ENCODE assay signal across 16 cellular contexts in the genomic region with DNA sequence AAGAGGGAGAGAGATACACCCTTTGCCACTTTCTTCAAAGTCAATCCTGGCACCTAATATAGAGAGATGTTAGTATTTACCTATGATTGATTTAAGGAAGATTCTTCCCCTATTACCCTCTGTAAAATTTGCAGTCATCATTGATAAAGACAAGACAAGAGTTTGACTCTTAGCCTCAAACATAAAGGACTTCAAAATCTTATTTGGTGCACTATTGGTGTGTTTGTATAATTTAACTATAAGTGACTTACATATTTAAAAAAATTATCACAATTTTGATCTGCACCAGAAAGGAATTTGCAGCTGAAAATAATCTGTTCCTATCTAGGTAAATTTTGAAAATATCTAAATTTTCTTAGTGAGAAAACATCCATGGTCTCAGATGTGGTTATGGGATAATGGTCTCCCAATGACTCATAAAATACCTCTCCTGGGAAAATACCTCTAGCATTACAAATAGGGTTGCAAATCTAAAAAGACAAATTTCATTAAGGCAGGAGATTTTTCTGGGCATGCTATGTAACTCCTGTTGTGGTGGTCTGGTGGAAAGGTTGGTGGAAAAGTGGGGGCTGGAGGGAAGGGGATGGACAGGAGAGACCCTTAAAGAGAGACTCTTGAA.
DNase-seq lines count a peak whose midpoint lies in the region; ATAC-seq, FAIRE-seq and TF ChIP-seq lines count a peak whose summit lies in the region.
"Had no signal": no experiment of that assay in that cellular context is flagged by ENCODE, and none has a peak within 500 bp of the region (broad histone marks: within the 10 kb centered on the region; RNA-seq: fewer than 3 reads in every experiment).

No MANE protein-coding gene starts in this region.

- H2AFZ ChIP-seq in HCT116 (ENCODE audit: low read depth, low read length, poor library complexity, severe bottlenecking) (no peak overlapping the region), OCI-LY7 (ENCODE audit: low read length) (no peak overlapping the region)

- H3K4me2 ChIP-seq in HCT116 (ENCODE audit: low read length) (peak overlapping the region; percentile 64), OCI-LY7 (ENCODE audit: low read length) (no peak overlapping the region)

- H3K4me3 ChIP-seq in HCT116 (replicated peaks in 1 of 2; ENCODE audit: low read depth in 1 of 2, low read length in 2 of 2), result peak overlapping the region in 1 of 2 experiments; percentile 32; a peak in 1 of 4 replicates
- no peak overlapping the region for H3K4me3 ChIP-seq in fibroblast of the aortic adventitia (ENCODE audit: low read depth, low read length)
- no peak overlapping the region for H3K4me3 ChIP-seq in OCI-LY7 (ENCODE audit: low read depth, low read length, poor library complexity, severe bottlenecking)
- H3K4me3 ChIP-seq: coronary artery, gastrocnemius medialis had no signal

- no peak for TF ChIP-seq RAD21 in HCT116 (IDR thresholded peaks at IDR 0.05; ENCODE audit: low read depth)

- no peak for FAIRE-seq in urothelium cell line (lab: Jason Lieb, UNC)

- H3K27me3 ChIP-seq in HCT116 (ENCODE audit: insufficient read depth, low read length), result no peaks in the 10 kb centered on the region

- no peaks in the 10 kb centered on the region for H3K9me3 ChIP-seq in HCT116 (ENCODE audit: control insufficient read depth in 1 of 2, insufficient read depth in 1 of 2, low read depth in 1 of 2, low read length in 2 of 2)
- H3K9me3 ChIP-seq in OCI-LY7 (ENCODE audit: low read length), result no peaks in the 10 kb centered on the region

- RAD21 ChIA-PET in HCT116 (lab: Charles Lee; ENCODE audit: low non-redundant PET in 1 of 2, low total read pairs in 2 of 2, uncharacterized antibody in 2 of 2, unreplicated experiment in 2 of 2), result no interaction called here

- H3K36me3 ChIP-seq in HCT116 (ENCODE audit: control insufficient read depth in 1 of 2, insufficient read depth in 2 of 2, low read length in 2 of 2) (no peaks in the 10 kb centered on the region), OCI-LY7 (ENCODE audit: insufficient read depth, low read length) (no peaks in the 10 kb centered on the region)
- H3K36me3 ChIP-seq: gastrocnemius medialis had no signal

- peak overlapping the region; percentile 52 for H3K27ac ChIP-seq in HCT116 (ENCODE audit: low read depth, low read length)
- no peak overlapping the region for H3K27ac ChIP-seq in OCI-LY7 (ENCODE audit: low read depth, low read length, poor library complexity, severe bottlenecking)
- H3K27ac ChIP-seq: coronary artery, gastrocnemius medialis had no signal

- ATAC-seq in HCT116 (peak; percentile 71), HG02588 (IDR thresholded peaks at IDR 0.05; ENCODE audit: unreplicated experiment) (no peak)
- ATAC-seq: gastrocnemius medialis; left cardiac atrium; natural killer cell treated with Interleukin-12 subunit alpha and Interleukin-12 subunit beta and Interleukin-15 and Interleukin-18, amount 100 ng/mL, for 72 hours had no signal

- TF ChIP-seq CTCF in HCT116 (IDR thresholded peaks at IDR 0.05 in 2 of 3, conservative IDR thresholded peaks at IDR 0.05 in 1 of 3; ENCODE audit: borderline replicate concordance in 1 of 3, insufficient read depth in 1 of 3, low read depth in 2 of 3, low read length in 2 of 3), result no peak
- no peak for TF ChIP-seq CTCF in fibroblast of the aortic adventitia (IDR thresholded peaks at IDR 0.05; ENCODE audit: insufficient read depth, low read length)
- no peak for TF ChIP-seq CTCF in OCI-LY7 (conservative IDR thresholded peaks at IDR 0.05; ENCODE audit: low read length)

- H3K79me2 ChIP-seq in HCT116 (ENCODE audit: insufficient read depth, low read length) (no peaks in the 10 kb centered on the region), OCI-LY7 (ENCODE audit: insufficient read depth, low read depth, low read length) (no peaks in the 10 kb centered on the region)

- no peak for TF ChIP-seq POLR2A in HCT116 (IDR thresholded peaks at IDR 0.05; ENCODE audit: borderline replicate concordance, extremely low read depth, insufficient read depth, insufficient read length)

- peak overlapping the region; percentile 45 for H3K9ac ChIP-seq in HCT116 (ENCODE audit: low read length)

- H3K4me1 ChIP-seq in HCT116 (ENCODE audit: control insufficient read depth in 1 of 2, insufficient read depth in 2 of 2, low read length in 2 of 2) (peaks cover 18 to 32% of the 10 kb centered on the region in 2 experiments), OCI-LY7 (ENCODE audit: insufficient read depth, low read length, poor library complexity, severe bottlenecking) (no peaks in the 10 kb centered on the region)
- H3K4me1 ChIP-seq: gastrocnemius medialis had no signal

- intact Hi-C loops in HCT116 (cut with micrococcal nuclease), result no loop called here
- intact Hi-C loops in OCI-LY7 (cut with micrococcal nuclease; ENCODE audit: unreplicated experiment), result no loop called here

- BruUV-seq in HCT116 (replicated peaks; lab: Mats Ljungman, UMichigan) (no TSS peak), OCI-LY7 (replicated peaks; lab: Mats Ljungman, UMichigan) (no TSS peak)

- CTCF ChIA-PET in HCT116 (lab: Charles Lee) (no interaction called here), OCI-LY7 (lab: Charles Lee; ENCODE audit: unreplicated experiment) (no interaction called here)

- POLR2A ChIA-PET in HCT116 (lab: Charles Lee), result no interaction called here
- POLR2A ChIA-PET in OCI-LY7 (lab: Charles Lee), result no interaction called here

- H3K9me2 ChIP-seq in HCT116 (ENCODE audit: insufficient read depth) (no peaks in the 10 kb centered on the region), OCI-LY7 (ENCODE audit: insufficient read depth, low read length) (no peaks in the 10 kb centered on the region)

- DNase-seq in HCT116 (ENCODE audit: low read depth, low spot score), result peak; percentile 16
- DNase-seq in SW480 (ENCODE audit: low spot score), result peak; percentile 88
- DNase-seq in fibroblast of the aortic adventitia (ENCODE audit: low read depth), result peak; percentile 77
- peak; percentile 57 for DNase-seq in urothelium cell line (ENCODE audit: low spot score)
- no peak for DNase-seq in activated T-cell treated with anti-CD3 and anti-CD28 coated beads for 4 hours
- DNase-seq in OCI-LY7 (ENCODE audit: low spot score), result no peak
- DNase-seq: activated CD8-positive, alpha-beta memory T cell treated with anti-CD3 and anti-CD28 coated beads, Interleukin-2, amount 50 U/mL, for 4 hours; activated naive CD4-positive, alpha-beta T cell treated with anti-CD3 and anti-CD28 coated beads, Interleukin-2, amount 50 U/mL, for 16 hours; gastrocnemius medialis; Karpas-422; left cardiac atrium; NCI-H2081 treated with DMSO at 0.1 percent for 48 hours; SIG-M5 had no signal

- H4K20me1 ChIP-seq in HCT116 (ENCODE audit: insufficient read depth) (no peaks in the 10 kb centered on the region), OCI-LY7 (ENCODE audit: insufficient read depth, low read length) (no peaks in the 10 kb centered on the region)

TF ChIP-seq in HCT116, 20 proteins besides CTCF, POLR2A, EP300 and RAD21:
- TF ChIP-seq, protein P1, sequence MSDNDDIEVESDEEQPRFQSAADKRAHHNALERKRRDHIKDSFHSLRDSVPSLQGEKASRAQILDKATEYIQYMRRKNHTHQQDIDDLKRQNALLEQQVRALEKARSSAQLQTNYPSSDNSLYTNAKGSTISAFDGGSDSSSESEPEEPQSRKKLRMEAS (IDR thresholded peaks at IDR 0.05), result 0 out of 2 replicates have a peak, but pooled peaks have one; percentile 18
- TF ChIP-seq POLR2AphosphoS5 (IDR thresholded peaks at IDR 0.05; ENCODE audit: low read depth, low read length) (no peak), FOSL1 (IDR thresholded peaks at IDR 0.05; ENCODE audit: low read depth) (peak; percentile 65; the same call in 1 of the 2 replicates), JUND (IDR thresholded peaks at IDR 0.05) (0 out of 2 replicates have a peak, but pooled peaks have one; percentile 30)

Comparison
In these comparisons a context has a peak if more than half of its experiments do, and no peak if none do; other contexts are left out.
1. DNase-seq: peak in HCT116 (single experiment), SW480 (single experiment), fibroblast of the aortic adventitia (single experiment) and urothelium cell line (single experiment); none in activated T-cell treated with anti-CD3 and anti-CD28 coated beads for 4 hours (single experiment) and OCI-LY7 (single experiment).